8 cellular contexts compared by ENCODE assay signal in genomic region chr2:121649652-121650553, GRCh38. TPM values are rescaled to one million over a fixed set of nuclear protein-coding genes. Genes with fewer than 3 reads are reported as not detected.
DNase-seq lines count a peak whose midpoint lies in the region; ATAC-seq and TF ChIP-seq lines count a peak whose summit lies in the region.

No MANE protein-coding gene starts in this region.

- peak overlapping the region; percentile 100 for H3K56ac ChIP-seq in IMR-90 (ENCODE audit: extremely low read depth, insufficient read depth, low read length)

- H4K20me1 ChIP-seq in IMR-90 (ENCODE audit: insufficient read depth, low read length) = peaks cover 8% of the 10 kb centered on the region; the same call in 1 of the 2 replicates
- peaks cover 5% of the 10 kb centered on the region; the same call in 1 of the 2 replicates for H4K20me1 ChIP-seq in OCI-LY7 (ENCODE audit: insufficient read depth, low read length)

- DNase-seq in DMS 273 (lab: John Stamatoyannopoulos, UW; ENCODE audit: unreplicated experiment) (peak; percentile 92), IMR-90 (peak; percentile 90), OCI-LY7 (ENCODE audit: low spot score) (peak; percentile 90), activated T-cell treated with anti-CD3 and anti-CD28 coated beads for 4 hours (peak; percentile 70), erythroblast (lab: John Stamatoyannopoulos, UW) (peak; percentile 93 to 94)
- peak; percentile 65 to 69 for DNase-seq in stimulated activated CD8-positive, alpha-beta memory T cell treated with anti-CD3 and anti-CD28 coated beads, Interleukin-4, amount 100 ng/mL, for 4 hours (ENCODE audit: low read depth in 2 of 2, low spot score in 1 of 2)

- peaks cover 6 to 43% of the 10 kb centered on the region in 2 experiments for H3K79me1 ChIP-seq in IMR-90 (ENCODE audit: low read depth in 1 of 2, low read length in 2 of 2)

- dilution Hi-C loops in IMR-90 (cut with HindIII; ENCODE audit: low sequenced_read_pairs, unreplicated experiment) = no loop called here

- H2AFZ ChIP-seq in IMR-90 (replicated peaks; ENCODE audit: low read length, poor library complexity) (peak overlapping the region; percentile 98), OCI-LY7 (ENCODE audit: low read length) (peak overlapping the region; percentile 69)

- peak; percentile 10; the same call in 1 of the 2 replicates for TF ChIP-seq RAD21 in IMR-90 (IDR thresholded peaks at IDR 0.05; ENCODE audit: low read length)

- H3K9me3 ChIP-seq in IMR-90 (ENCODE audit: control insufficient read depth, insufficient read depth, low read length) (no peaks in the 10 kb centered on the region), OCI-LY7 (ENCODE audit: low read length) (no peaks in the 10 kb centered on the region), mucosa of rectum (ENCODE audit: control insufficient read depth in 2 of 2, low read length in 2 of 2) (no peaks in the 10 kb centered on the region)

- BruUV-seq in IMR-90 (replicated peaks; lab: Mats Ljungman, UMichigan) (TSS peak; percentile 58), OCI-LY7 (replicated peaks; lab: Mats Ljungman, UMichigan) (TSS peak; percentile 82)

- peak overlapping the region; percentile 97 for H3K18ac ChIP-seq in IMR-90 (ENCODE audit: low read depth, low read length)

- H3K36me3 ChIP-seq in IMR-90 (ENCODE audit: control insufficient read depth, insufficient read depth, low read length) (no peaks in the 10 kb centered on the region), OCI-LY7 (ENCODE audit: insufficient read depth, low read length) (no peaks in the 10 kb centered on the region), mucosa of rectum (ENCODE audit: control insufficient read depth in 2 of 2, insufficient read depth in 2 of 2, low read length in 2 of 2) (no peaks in the 10 kb centered on the region)

- H3K14ac ChIP-seq in IMR-90 (replicated peaks; ENCODE audit: low read depth, low read length) = peak overlapping the region; percentile 99

- peak overlapping the region; percentile 98 for H2AK9ac ChIP-seq in IMR-90 (replicated peaks; ENCODE audit: low read depth, low read length, poor library complexity)

- peak overlapping the region; percentile 100 for H3K4ac ChIP-seq in IMR-90 (ENCODE audit: low read depth, low read length)

- intact Hi-C loops in IMR-90 (cut with micrococcal nuclease) (loop anchor here (1.0 to 5.0 kb wide), 4 partner anchors 47 to 119 kb away; no protein-coding TSS in a partner anchor), OCI-LY7 (cut with micrococcal nuclease; ENCODE audit: unreplicated experiment) (loop anchor here (1.0 to 5.0 kb wide), 4 partner anchors 39 to 119 kb away; no protein-coding TSS in a partner anchor)

- H2BK15ac ChIP-seq in IMR-90 (ENCODE audit: low read depth, low read length) = peak overlapping the region; percentile 98; the same call in 2 of the 3 replicates

- H3K23ac ChIP-seq in IMR-90 (ENCODE audit: low read depth, low read length) = peak overlapping the region; percentile 99

- H4K8ac ChIP-seq in IMR-90 (ENCODE audit: low read depth in 2 of 2, low read length in 2 of 2) = peak overlapping the region; percentile 97 to 98

- in situ Hi-C loops in IMR-90 (cut with MboI; ENCODE audit: low sequenced_read_pairs) = no loop called here

- H2AK5ac ChIP-seq in IMR-90 (ENCODE audit: low read depth, low read length) = peak overlapping the region; percentile 95

- H3K79me2 ChIP-seq in OCI-LY7 (ENCODE audit: insufficient read depth, low read depth, low read length) = peaks cover 58% of the 10 kb centered on the region

- H3K27me3 ChIP-seq in IMR-90 (ENCODE audit: control insufficient read depth, insufficient read depth, low read length) (no peaks in the 10 kb centered on the region), mucosa of rectum (ENCODE audit: control insufficient read depth in 2 of 2, insufficient read depth in 2 of 2, low read length in 2 of 2) (no peaks in the 10 kb centered on the region)

- peak; percentile 69 for TF ChIP-seq POLR2A in IMR-90 (IDR thresholded peaks at IDR 0.05; ENCODE audit: low read depth, low read length)
- TF ChIP-seq POLR2A in erythroblast (IDR thresholded peaks at IDR 0.05; ENCODE audit: low read length) = peak; percentile 93

- WGBS in IMR-90 (ENCODE audit: extremely low coverage in 2 of 2, insufficient read length in 1 of 2), 2 experiments = 0% methylated on average over 14 of the region's 51 CpGs; no CpG with 5 or more reads in 1 of the 2 experiments

- TF ChIP-seq CTCF in IMR-90 (conservative IDR thresholded peaks at IDR 0.05; ENCODE audit: low read depth, low read length) (0 out of 2 replicates have a peak, but pooled peaks have one; percentile 3), OCI-LY7 (conservative IDR thresholded peaks at IDR 0.05; ENCODE audit: low read length) (no peak)

- POLR2A ChIA-PET in IMR-90 (lab: Charles Lee; ENCODE audit: unreplicated experiment) = interaction anchor here (0.6 to 1.5 kb wide), 3 partner anchors 20 to 119 kb away, joined by 4 to 14 read pairs (median 6); partner anchors contain the start of gene RNU4ATAC
- POLR2A ChIA-PET in OCI-LY7 (lab: Charles Lee) = interaction anchor here (0.6 to 7.2 kb wide), 12 partner anchors 8 to 290 kb away, joined by 3 to 55 read pairs (median 4); partner anchors contain the start of gene RNU4ATAC

- H3K9me2 ChIP-seq in OCI-LY7 (ENCODE audit: insufficient read depth, low read length) = no peaks in the 10 kb centered on the region

- peak overlapping the region; percentile 99 for H4K5ac ChIP-seq in IMR-90 (ENCODE audit: low read depth, low read length)

- H3K27ac ChIP-seq in IMR-90 (ENCODE audit: insufficient read depth, low read length) (peak overlapping the region; percentile 96), OCI-LY7 (ENCODE audit: low read depth, low read length, poor library complexity, severe bottlenecking) (peak overlapping the region; percentile 85), mucosa of rectum (ENCODE audit: low read depth in 2 of 2, low read length in 2 of 2) (peak overlapping the region; percentile 89 to 98)

- H2BK120ac ChIP-seq in IMR-90 (ENCODE audit: low read depth, low read length) = peak overlapping the region; percentile 94

- peak overlapping the region; percentile 98 for H2BK5ac ChIP-seq in IMR-90 (ENCODE audit: low read depth, low read length, poor library complexity, severe bottlenecking)

- H3K4me2 ChIP-seq in IMR-90 (ENCODE audit: low read depth, low read length) = peak overlapping the region; percentile 84
- H3K4me2 ChIP-seq in OCI-LY7 (ENCODE audit: low read length) = peak overlapping the region; percentile 81

- peak overlapping the region; percentile 72 for H3K4me3 ChIP-seq in IMR-90 (ENCODE audit: insufficient read depth, low read depth, low read length)
- peak overlapping the region; percentile 90 for H3K4me3 ChIP-seq in OCI-LY7 (ENCODE audit: low read depth, low read length, poor library complexity, severe bottlenecking)
- H3K4me3 ChIP-seq in mucosa of rectum (ENCODE audit: low read length in 2 of 2) = peak overlapping the region; percentile 91 to 99

- CTCF ChIA-PET in IMR-90 (lab: Yijun Ruan, JAX) (interaction anchor here (0.5 to 1.1 kb wide), 7 partner anchors 13 to 195 kb away, joined by 3 to 5 read pairs (median 3); partner anchors contain the start of gene RNU4ATAC), OCI-LY7 (lab: Charles Lee; ENCODE audit: unreplicated experiment) (interaction anchor here (0.6 kb wide), 2 partner anchors 40 to 268 kb away, joined by 3 read pairs; no protein-coding TSS in a partner anchor)

- H3K9me1 ChIP-seq in IMR-90 (ENCODE audit: insufficient read depth, low read length) = peaks cover 4% of the 10 kb centered on the region; the same call in 1 of the 2 replicates

- H4K91ac ChIP-seq in IMR-90 (ENCODE audit: insufficient read depth, low read depth, low read length) = peak overlapping the region; percentile 99

- H3K9ac ChIP-seq in IMR-90 (ENCODE audit: low read depth, low read length) = peak overlapping the region; percentile 98
- H3K9ac ChIP-seq in mucosa of rectum (ENCODE audit: low read depth in 1 of 2, low read length in 2 of 2) = peak overlapping the region; percentile 81 to 99

- peaks cover 6% of the 10 kb centered on the region; the same call in 1 of the 2 replicates for H3K4me1 ChIP-seq in IMR-90 (ENCODE audit: control insufficient read depth, insufficient read depth, low read length)
- H3K4me1 ChIP-seq in OCI-LY7 (ENCODE audit: insufficient read depth, low read length, poor library complexity, severe bottlenecking) = peaks cover 37% of the 10 kb centered on the region
- peaks cover 18 to 22% of the 10 kb centered on the region in 2 donors for H3K4me1 ChIP-seq in mucosa of rectum (ENCODE audit: control insufficient read depth in 2 of 2, insufficient read depth in 2 of 2, low read length in 2 of 2)

- peak overlapping the region; percentile 83; the same call in 1 of the 2 replicates for H2BK20ac ChIP-seq in IMR-90 (ENCODE audit: low read depth, low read length)

- peak; percentile 55 for ATAC-seq in GM21528 (IDR thresholded peaks at IDR 0.05; ENCODE audit: low FRiP score, unreplicated experiment)
- peak; percentile 55 for ATAC-seq in IMR-90 (ENCODE audit: low read depth)

TF ChIP-seq in IMR-90, 13 proteins besides CTCF, POLR2A, EP300 and RAD21 (continues in another document):
- TF ChIP-seq CHD1 (IDR thresholded peaks at IDR 0.05; ENCODE audit: low read depth, low read length) (peak; percentile 86; the same call in 1 of the 2 replicates), MXI1 (IDR thresholded peaks at IDR 0.05; ENCODE audit: borderline replicate concordance, low read depth, low read length) (peak; percentile 74; the same call in 1 of the 2 replicates), MAZ (IDR thresholded peaks at IDR 0.05; ENCODE audit: borderline replicate concordance, low read depth, low read length) (peak; percentile 9; the same call in 1 of the 2 replicates)
- TF ChIP-seq, protein P1, sequence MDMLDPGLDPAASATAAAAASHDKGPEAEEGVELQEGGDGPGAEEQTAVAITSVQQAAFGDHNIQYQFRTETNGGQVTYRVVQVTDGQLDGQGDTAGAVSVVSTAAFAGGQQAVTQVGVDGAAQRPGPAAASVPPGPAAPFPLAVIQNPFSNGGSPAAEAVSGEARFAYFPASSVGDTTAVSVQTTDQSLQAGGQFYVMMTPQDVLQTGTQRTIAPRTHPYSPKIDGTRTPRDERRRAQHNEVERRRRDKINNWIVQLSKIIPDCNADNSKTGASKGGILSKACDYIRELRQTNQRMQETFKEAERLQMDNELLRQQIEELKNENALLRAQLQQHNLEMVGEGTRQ (IDR thresholded peaks at IDR 0.05; ENCODE audit: low read depth, low read length) = no peak

RNA-seq across cellular contexts. Expression of gene CLASP1, which starts 0.6 kb away (rescaled TPM):
- 33.7 and 45.8 TPM in 2 replicates for total RNA-seq in IMR-90 (2012; rRNA removed)
- 11.1 and 12.3 TPM in 2 replicates for polyA plus RNA-seq in IMR-90 (2012; rRNA removed)
- 4.1 and 4.6 TPM in 2 replicates for polyA plus RNA-seq in IMR-90 (2012; cell fraction: cytosol; rRNA removed)
- 12.1 and 20.8 TPM in 2 replicates for polyA plus RNA-seq in IMR-90 (2012; cell fraction: nucleus; rRNA removed; ENCODE audit: low replicate concordance)
- total RNA-seq in OCI-LY7 (2014; rRNA removed; shearing (Covaris generic)) = 32.6 and 33.8 TPM in 2 replicates
- 65.4 and 72.4 TPM in 2 replicates for total RNA-seq in OCI-LY7 (2022)

Comparison
In these comparisons a context has a peak if more than half of its experiments do, and no peak if none do; other contexts are left out.
1. Peak in every context shown above with its lines: DNase-seq, ATAC-seq, H3K4me3 ChIP-seq and H3K27ac ChIP-seq.